ENCODE assay signal across 22 cellular contexts in the genomic region with DNA sequence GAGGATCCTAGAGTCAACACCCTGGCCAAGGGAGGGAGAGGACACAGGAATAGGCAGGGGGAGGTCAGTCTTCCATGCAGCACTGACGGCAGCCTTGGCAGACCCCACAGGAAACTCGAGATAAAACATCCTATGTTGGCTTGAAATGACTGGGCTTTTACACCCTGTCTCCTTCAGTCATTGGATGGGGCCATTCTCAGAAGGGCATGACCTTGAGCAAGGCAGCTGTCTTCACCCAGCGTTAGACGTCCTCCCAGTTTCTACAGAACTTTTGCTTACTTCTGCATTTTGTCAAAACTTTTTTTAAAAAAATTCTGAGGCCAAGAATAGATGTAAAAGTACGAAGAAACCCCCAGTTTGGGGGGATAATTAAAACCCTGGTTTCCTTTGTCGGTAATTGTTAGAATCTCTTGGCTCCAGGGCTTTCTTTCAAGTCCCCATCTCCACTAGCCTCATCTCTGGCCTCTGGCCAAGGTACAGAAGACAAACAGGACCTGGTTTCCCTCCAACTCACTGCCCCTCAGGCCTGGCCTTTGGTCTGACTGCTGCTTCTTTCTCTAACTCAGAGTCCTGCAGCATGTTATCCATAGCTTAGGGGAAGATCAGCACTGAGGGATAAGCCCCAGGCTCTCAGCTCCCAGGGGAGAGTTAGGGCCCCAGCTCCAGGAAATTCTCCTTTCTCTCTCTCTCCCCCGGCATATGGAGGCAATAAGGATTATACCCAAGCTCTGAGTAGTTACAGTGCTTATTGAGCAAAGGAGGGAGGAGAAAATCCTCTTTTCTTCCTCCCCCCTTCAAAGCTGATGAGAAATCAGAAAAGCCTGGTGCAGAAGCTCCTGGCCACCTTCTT. TPM values are rescaled to one million over a fixed set of nuclear protein-coding genes. Genes with fewer than 3 reads are reported as not detected.
A peak's percentile ranks its signal among the peaks of the same experiment; 100 is the strongest.
DNase-seq lines count a peak whose midpoint lies in the region; ATAC-seq, FAIRE-seq and TF ChIP-seq lines count a peak whose summit lies in the region.
"Had no signal": no experiment of that assay in that cellular context is flagged by ENCODE, and none has a peak within 500 bp of the region (broad histone marks: within the 10 kb centered on the region; RNA-seq: fewer than 3 reads in every experiment).

No MANE protein-coding gene starts in this region.

- H3K9me3 ChIP-seq in BLaER1 treated with 17β-estradiol and CSF1 and Interleukin-3, amounts not matched to agents 10 nM and 100 nM (replicated peaks in 1 of 11), result no peaks in the 10 kb centered on the region
- H3K9me3 ChIP-seq in MM.1S (replicated peaks; ENCODE audit: insufficient read depth, low read length) (no peaks in the 10 kb centered on the region), GM12878 (replicated peaks; ENCODE audit: control insufficient read depth, insufficient read depth, low read length) (no peaks in the 10 kb centered on the region)

- no peak for FAIRE-seq in GM12878 (lab: Jason Lieb, UNC)
- FAIRE-seq: HTR-8/SVneo, RCC 7860 had no signal

- 1% methylated on average over 7 of the region's 7 CpGs for WGBS in GM12878 (ENCODE audit: insufficient coverage, insufficient replicate concordance, low lambda C conversion rate, missing lambda C conversion rate)

- intact Hi-C loops in GM12878 (cut with micrococcal nuclease; ENCODE audit: unreplicated experiment), result no loop called here

- SMC1A ChIA-PET in GM12878 (lab: Charles Lee; ENCODE audit: uncharacterized antibody, unreplicated experiment), result no interaction called here

- TF ChIP-seq CTCF in MM.1S (IDR thresholded peaks at IDR 0.05; ENCODE audit: low read length) (no peak), GM12878 (IDR thresholded peaks at IDR 0.05 in 2 of 3, conservative IDR thresholded peaks at IDR 0.05 in 1 of 3; ENCODE audit: control insufficient read depth in 2 of 3, extremely low read depth in 1 of 3, insufficient read depth in 1 of 3, low read depth in 3 of 3, low read length in 3 of 3) (no peak)

- no TSS peak for BruUV-seq in GM12878 (replicated peaks; lab: Mats Ljungman, UMichigan)

- POLR2A ChIA-PET in GM12878 (lab: Charles Lee), result no interaction called here

- peak; percentile 52 for DNase-seq in MM.1S
- DNase-seq in GM12878 (ENCODE audit: low read depth, low spot score), result no peak
- no peak for DNase-seq in NCI-H526 (lab: John Stamatoyannopoulos, UW)
- DNase-seq in GM03348 (ENCODE audit: low spot score), result no peak
- DNase-seq in epidermal melanocyte (ENCODE audit: insufficient read length, low spot score), result no peak
- DNase-seq in T-helper 2 cell, result no peak
- DNase-seq: activated naive CD8-positive, alpha-beta T cell treated with anti-CD3 and anti-CD28 coated beads for 36 hours; CD8-positive, alpha-beta T cell; DMS79 treated with DMSO at 0.1 percent for 48 hours; effector memory CD4-positive, alpha-beta T cell; H9; Karpas-422; left ventricle myocardium superior; NCI-H1092 treated with DMSO at 0.1 percent for 48 hours; NCI-H2107; NCI-H748 treated with DMSO at 0.1 percent for 48 hours; stimulated activated CD4-positive, alpha-beta T cell treated with anti-CD3 and anti-CD28 coated beads, Interleukin-12 subunit alpha, Interleukin-12 subunit beta, amount 100 ng/mL, for 4 hours had no signal

- no peaks in the 10 kb centered on the region for H3K9me2 ChIP-seq in MM.1S (replicated peaks; ENCODE audit: insufficient read depth, low read length)

- in situ Hi-C loops in GM12878 (cut with MboI), result no loop called here

- peak; percentile 72 for ATAC-seq in GM18868 (IDR thresholded peaks at IDR 0.05; ENCODE audit: unreplicated experiment)
- ATAC-seq in GM12878, result peak; percentile 45; the same call in 1 of the 3 replicates
- ATAC-seq: activated CD4-positive, CD25-positive, alpha-beta regulatory T cell treated with anti-CD3 and anti-CD28 coated beads, Interleukin-2, amount 50 U/mL, for 24 hours; CD8-positive, alpha-beta T cell; left ventricle myocardium superior had no signal

- H3K4me3 ChIP-seq in BLaER1 treated with 17β-estradiol and CSF1 and Interleukin-3, amounts not matched to agents 10 nM and 100 nM, result no peak overlapping the region
- H3K4me3 ChIP-seq in MM.1S (ENCODE audit: low read length) (no peak overlapping the region), GM12878 (no peak overlapping the region)

- no peak for TF ChIP-seq RAD21 in GM12878 (IDR thresholded peaks at IDR 0.05; ENCODE audit: insufficient read depth, low read depth, low read length)

- H3K4me1 ChIP-seq in BLaER1 treated with 17β-estradiol and CSF1 and Interleukin-3, amounts not matched to agents 10 nM and 100 nM, result peaks cover 8 to 17% (median 11%) of the 10 kb centered on the region in 10 experiments; a peak in 16 of 20 replicates
- H3K4me1 ChIP-seq in MM.1S (ENCODE audit: low read length) (no peaks in the 10 kb centered on the region), GM12878 (ENCODE audit: control insufficient read depth, insufficient read depth, low read length) (peaks cover 3% of the 10 kb centered on the region; the same call in 1 of the 2 replicates)

- no peak overlapping the region for H2AFZ ChIP-seq in MM.1S (ENCODE audit: low read length)
- H2AFZ ChIP-seq in GM12878 (ENCODE audit: control insufficient read depth, low read depth, low read length), result no peak overlapping the region

- H3F3A ChIP-seq in MM.1S (ENCODE audit: insufficient read depth, low read length), result no peaks in the 10 kb centered on the region

- CTCF ChIA-PET in GM12878 (lab: Yijun Ruan, JAX), result no interaction called here

- no peaks in the 10 kb centered on the region for H4K20me1 ChIP-seq in BLaER1 treated with 17β-estradiol and CSF1 and Interleukin-3, amounts not matched to agents 10 nM and 100 nM
- H4K20me1 ChIP-seq in MM.1S (ENCODE audit: insufficient read depth, low read length) (no peaks in the 10 kb centered on the region), GM12878 (ENCODE audit: control insufficient read depth, insufficient read depth) (no peaks in the 10 kb centered on the region)

- no peak overlapping the region for H3K27ac ChIP-seq in BLaER1 treated with 17β-estradiol and CSF1 and Interleukin-3, amounts not matched to agents 10 nM and 100 nM
- H3K27ac ChIP-seq in MM.1S (ENCODE audit: low read length), result peak overlapping the region; percentile 8; the same call in 1 of the 2 replicates
- H3K27ac ChIP-seq in GM12878 (ENCODE audit: control insufficient read depth, insufficient read depth), result no peak overlapping the region

- H3K9ac ChIP-seq in BLaER1 treated with 17β-estradiol and CSF1 and Interleukin-3, amounts not matched to agents 10 nM and 100 nM, result no peak overlapping the region
- H3K9ac ChIP-seq in MM.1S (ENCODE audit: low read length) (no peak overlapping the region), GM12878 (ENCODE audit: control insufficient read depth, insufficient read depth, low read length) (no peak overlapping the region)

- no peak for TF ChIP-seq EP300 in GM12878 (IDR thresholded peaks at IDR 0.05; ENCODE audit: borderline replicate concordance in 1 of 2, control insufficient read depth in 1 of 2, low read depth in 2 of 2, low read length in 2 of 2)

- no peaks in the 10 kb centered on the region for H3K36me3 ChIP-seq in BLaER1 treated with 17β-estradiol and CSF1 and Interleukin-3, amounts not matched to agents 10 nM and 100 nM
- H3K36me3 ChIP-seq in MM.1S (replicated peaks; ENCODE audit: insufficient read depth, low read length), result no peaks in the 10 kb centered on the region
- no peaks in the 10 kb centered on the region for H3K36me3 ChIP-seq in GM12878 (ENCODE audit: control insufficient read depth in 2 of 2, insufficient read depth in 2 of 2, low read length in 1 of 2)

- no peaks in the 10 kb centered on the region for H3K79me2 ChIP-seq in MM.1S (ENCODE audit: low read length)
- H3K79me2 ChIP-seq in GM12878 (ENCODE audit: control insufficient read depth, insufficient read depth, low read length), result no peaks in the 10 kb centered on the region

- peak overlapping the region in 10 of 11 experiments; percentile 9 to 54 (median 34); a peak in 16 of 22 replicates for H3K4me2 ChIP-seq in BLaER1 treated with 17β-estradiol and CSF1 and Interleukin-3, amounts not matched to agents 10 nM and 100 nM
- H3K4me2 ChIP-seq in MM.1S (ENCODE audit: low read depth, low read length) (no peak overlapping the region), GM12878 (ENCODE audit: control insufficient read depth, insufficient read depth) (no peak overlapping the region; the same call in 1 of the 2 replicates)

- TF ChIP-seq POLR2A in GM12878 (IDR thresholded peaks at IDR 0.05; ENCODE audit: low read depth, low read length), result no peak

- RAD21 ChIA-PET in GM12878 (lab: Charles Lee; ENCODE audit: unreplicated experiment), result interaction anchor here (1.0 kb wide), 1 partner anchor 16 kb away, joined by 3 read pairs; no protein-coding TSS in a partner anchor

- no peaks in the 10 kb centered on the region for H3K27me3 ChIP-seq in BLaER1 treated with 17β-estradiol and CSF1 and Interleukin-3, amounts not matched to agents 10 nM and 100 nM
- no peaks in the 10 kb centered on the region for H3K27me3 ChIP-seq in MM.1S (replicated peaks; ENCODE audit: insufficient read depth, low read length)
- H3K27me3 ChIP-seq in GM12878 (replicated peaks in 1 of 2; ENCODE audit: control insufficient read depth in 2 of 2, insufficient read depth in 2 of 2, low read length in 1 of 2), result no peaks in the 10 kb centered on the region; a peak in 2 of 4 replicates

TF ChIP-seq in GM12878, 131 proteins besides CTCF, POLR2A, EP300 and RAD21:
- TF ChIP-seq GATAD2B (conservative IDR thresholded peaks at IDR 0.05; ENCODE audit: low read depth) (no peak), NFYA (IDR thresholded peaks at IDR 0.05; ENCODE audit: borderline replicate concordance, low read depth, low read length) (no peak)

RNA-seq across cellular contexts. Expression of a gene that starts 51.6 kb away (rescaled TPM):
- not detected in 2 replicates for total RNA-seq in GM12878 (2013; cell fraction: nucleolus; rRNA removed)
- not detected in 2 replicates for total RNA-seq in GM12878 (2014; rRNA removed)
- not detected in 2 replicates for total RNA-seq in GM12878 (2014; rRNA removed; fragmentation: Illumina TruSeq; extraction: Trizol)
- total RNA-seq in GM12878 (2021), result not detected in 2 replicates
- polyA plus RNA-seq in GM12878 (2011; ENCODE audit: low read depth), result not detected
- polyA plus RNA-seq in GM12878 (2011; rRNA removed), result not detected in 2 replicates
- not detected in 2 replicates for polyA plus RNA-seq in GM12878 (2011; cell fraction: cytosol; rRNA removed)
- not detected in 2 replicates for polyA plus RNA-seq in GM12878 (2011; cell fraction: nucleus; rRNA removed)
- polyA plus RNA-seq in GM12878 (2012), result not detected in 2 replicates
- not detected in 2 replicates for polyA plus RNA-seq in GM12878 (2014; fragmentation: Illumina TruSeq; extraction: Trizol)
- polyA plus RNA-seq in GM12878 (2014; fragmentation: Nextera tagmentation; extraction: Ambion mirVana), result under 1 TPM in 1 of 2 experiments, not detected in 1; 0.02 TPM
- not detected in 2 replicates for polyA plus RNA-seq in GM12878 (2014; rRNA removed)
- polyA plus RNA-seq in GM12878 (2016; fragmentation: Nextera tagmentation; extraction: Ambion mirVana), result not detected
- polyA minus RNA-seq in GM12878 (2011; rRNA and poly(A)+ RNA removed), result not detected in 2 replicates
- not detected in 2 replicates for polyA minus RNA-seq in GM12878 (2011; cell fraction: cytosol; rRNA and poly(A)+ RNA removed)
- polyA minus RNA-seq in GM12878 (2011; cell fraction: nucleus; rRNA and poly(A)+ RNA removed), result not detected in 2 replicates
- total RNA-seq: activated naive CD8-positive, alpha-beta T cell treated with anti-CD3 and anti-CD28 coated beads for 36 hours; CD8-positive, alpha-beta T cell had no signal

Comparison
In these comparisons a context has a peak if more than half of its experiments do, and no peak if none do; other contexts are left out.
1. H3K4me2 ChIP-seq: peak in BLaER1 treated with 17β-estradiol and CSF1 and Interleukin-3, amounts not matched to agents 10 nM and 100 nM (10 of 11); none in MM.1S (single experiment) and GM12878 (single experiment).